ENCODE assay signal across 21 cellular contexts in genomic region chrX:72663737-72664136, GRCh38. TPM values are rescaled to one million over a fixed set of nuclear protein-coding genes. Genes with fewer than 3 reads are reported as not detected.
A peak's percentile ranks its signal among the peaks of the same experiment; 100 is the strongest.
DNase-seq lines count a peak whose midpoint lies in the region; ATAC-seq, FAIRE-seq and TF ChIP-seq lines count a peak whose summit lies in the region.
"Had no signal": no experiment of that assay in that cellular context is flagged by ENCODE, and none has a peak within 500 bp of the region (broad histone marks: within the 10 kb centered on the region; RNA-seq: fewer than 3 reads in every experiment).

No MANE protein-coding gene starts in this region.

- no peak overlapping the region for H3K4me3 ChIP-seq in HEK293 (ENCODE audit: low read depth, low read length)

- H3K4me3 Mint-ChIP-seq in activated T-helper 1 cell treated with anti-CD3 and anti-CD28 coated beads, Interleukin-12 subunit alpha, Interleukin-12 subunit beta, Interleukin-2, Interleukin-4 antibody, amounts not matched to agents 30 ng/mL and 10 ng/mL and 1 ng/mL, durations not matched to agents 14 hours and 24 hours and 36 hours = peak overlapping the region; percentile 2

- TF ChIP-seq CTCF in D721Med (IDR thresholded peaks at IDR 0.05; ENCODE audit: insufficient read depth, missing control alignments) (no peak), HEK293 (tag by site-specific recombination; IDR thresholded peaks at IDR 0.05) (no peak)

- DNase-seq in D721Med (ENCODE audit: insufficient read length, low spot score) (no peak), LoVo (ENCODE audit: low spot score) (no peak)
- DNase-seq in activated T-helper 1 cell treated with anti-CD3 and anti-CD28 coated beads, Interleukin-12 subunit alpha, Interleukin-12 subunit beta, Interleukin-2, Interleukin-4 antibody, amounts not matched to agents 30 ng/mL and 10 ng/mL and 1 ng/mL, durations not matched to agents 14 hours and 24 hours and 36 hours (ENCODE audit: low spot score) = no peak
- DNase-seq in activated naive CD4-positive, alpha-beta T cell treated with Interleukin-2 at 50 U/mL for 16 hours = no peak
- DNase-seq: ACHN, COR-L47, DMS153, EL, KBM-7, NCI-H1048, NCI-H1436 treated with DMSO at 0.1 percent for 48 hours, NCI-H2029 treated with DMSO at 0.1 percent for 48 hours, NCI-H2171 treated with DMSO at 0.1 percent for 48 hours, NCI-H748 treated with DMSO at 0.1 percent for 48 hours, SW 1271 had no signal

- peak; percentile 77 for FAIRE-seq in D721Med (lab: Jason Lieb, UNC)
- FAIRE-seq: H1 had no signal

- peak overlapping the region; percentile 51 for H3K27ac Mint-ChIP-seq in activated T-helper 1 cell treated with anti-CD3 and anti-CD28 coated beads, Interleukin-12 subunit alpha, Interleukin-12 subunit beta, Interleukin-2, Interleukin-4 antibody, amounts not matched to agents 30 ng/mL and 10 ng/mL and 1 ng/mL, durations not matched to agents 14 hours and 24 hours and 36 hours

- H3K36me3 ChIP-seq in HEK293 (ENCODE audit: control insufficient read depth in 2 of 2, insufficient read depth in 1 of 2, low read length in 2 of 2) = peaks cover 4 to 18% of the 10 kb centered on the region in 2 experiments; a peak in 2 of 3 replicates

- H3K27ac ChIP-seq in HEK293 (ENCODE audit: extremely low read depth, low read depth, low read length) = no peak overlapping the region

- POLR2A ChIA-PET in HEK293 (lab: Yijun Ruan, JAX) = no interaction called here

- intact Hi-C loops in activated T-helper 1 cell treated with anti-CD3 and anti-CD28 coated beads, Interleukin-12 subunit alpha, Interleukin-12 subunit beta, Interleukin-2, Interleukin-4 antibody, amounts not matched to agents 30 ng/mL and 10 ng/mL and 1 ng/mL, durations not matched to agents 14 hours and 24 hours and 36 hours (cut with micrococcal nuclease) = loop anchor here (10.0 kb wide), 1 partner anchor 59 kb away; no protein-coding TSS in a partner anchor

- ATAC-seq in GM18505 (IDR thresholded peaks at IDR 0.05; ENCODE audit: unreplicated experiment) = peak; percentile 55
- ATAC-seq in HG03196 (IDR thresholded peaks at IDR 0.05; ENCODE audit: unreplicated experiment) = no peak
- no peak for ATAC-seq in HG03095 (IDR thresholded peaks at IDR 0.05; ENCODE audit: unreplicated experiment)
- ATAC-seq: Panc1 had no signal

- H3K9me3 Mint-ChIP-seq in activated T-helper 1 cell treated with anti-CD3 and anti-CD28 coated beads, Interleukin-12 subunit alpha, Interleukin-12 subunit beta, Interleukin-2, Interleukin-4 antibody, amounts not matched to agents 30 ng/mL and 10 ng/mL and 1 ng/mL, durations not matched to agents 14 hours and 24 hours and 36 hours = no peaks in the 10 kb centered on the region

- CTCF ChIA-PET in HEK293 (lab: Yijun Ruan, JAX) = no interaction called here

- H3K36me3 Mint-ChIP-seq in activated T-helper 1 cell treated with anti-CD3 and anti-CD28 coated beads, Interleukin-12 subunit alpha, Interleukin-12 subunit beta, Interleukin-2, Interleukin-4 antibody, amounts not matched to agents 30 ng/mL and 10 ng/mL and 1 ng/mL, durations not matched to agents 14 hours and 24 hours and 36 hours (ENCODE audit: low read depth) = no peaks in the 10 kb centered on the region

- TF ChIP-seq POLR2A in GM18505 (IDR thresholded peaks at IDR 0.05; ENCODE audit: borderline replicate concordance, extremely low read depth, insufficient read depth, insufficient read length) = no peak

- no peaks in the 10 kb centered on the region for H3K27me3 Mint-ChIP-seq in activated T-helper 1 cell treated with anti-CD3 and anti-CD28 coated beads, Interleukin-12 subunit alpha, Interleukin-12 subunit beta, Interleukin-2, Interleukin-4 antibody, amounts not matched to agents 30 ng/mL and 10 ng/mL and 1 ng/mL, durations not matched to agents 14 hours and 24 hours and 36 hours (ENCODE audit: insufficient read depth)

- peaks cover 16% of the 10 kb centered on the region for H3K4me1 Mint-ChIP-seq in activated T-helper 1 cell treated with anti-CD3 and anti-CD28 coated beads, Interleukin-12 subunit alpha, Interleukin-12 subunit beta, Interleukin-2, Interleukin-4 antibody, amounts not matched to agents 30 ng/mL and 10 ng/mL and 1 ng/mL, durations not matched to agents 14 hours and 24 hours and 36 hours (ENCODE audit: low read depth)

- H3K4me1 ChIP-seq in HEK293 (ENCODE audit: control insufficient read depth, insufficient read depth, low read length) = no peaks in the 10 kb centered on the region

- peaks cover 2% of the 10 kb centered on the region; the same call in 1 of the 2 replicates for H3K9me3 ChIP-seq in HEK293 (ENCODE audit: control insufficient read depth, insufficient read depth, low read depth, low read length)

TF ChIP-seq in HEK293, 187 proteins besides CTCF, POLR2A, EP300 and RAD21:
- TF ChIP-seq PRDM1 (tag by site-specific recombination; IDR thresholded peaks at IDR 0.05) = peak; percentile 73
- TF ChIP-seq ZNF544 (tag by site-specific recombination; IDR thresholded peaks at IDR 0.05) = no peak
TF ChIP-seq in HEK293: peak in this region for 1.

RNA-seq across cellular contexts. Expression of gene PHKA1, which starts 50.4 kb away (rescaled TPM):
- total RNA-seq in activated T-helper 1 cell treated with anti-CD3 and anti-CD28 coated beads, Interleukin-12 subunit alpha, Interleukin-12 subunit beta, Interleukin-2, Interleukin-4 antibody, amounts not matched to agents 30 ng/mL and 10 ng/mL and 1 ng/mL, durations not matched to agents 14 hours and 24 hours and 36 hours = 7.5 TPM in 2 replicates
